Comparison of ENCODE assay signal across 8 cellular contexts in the genomic region with DNA sequence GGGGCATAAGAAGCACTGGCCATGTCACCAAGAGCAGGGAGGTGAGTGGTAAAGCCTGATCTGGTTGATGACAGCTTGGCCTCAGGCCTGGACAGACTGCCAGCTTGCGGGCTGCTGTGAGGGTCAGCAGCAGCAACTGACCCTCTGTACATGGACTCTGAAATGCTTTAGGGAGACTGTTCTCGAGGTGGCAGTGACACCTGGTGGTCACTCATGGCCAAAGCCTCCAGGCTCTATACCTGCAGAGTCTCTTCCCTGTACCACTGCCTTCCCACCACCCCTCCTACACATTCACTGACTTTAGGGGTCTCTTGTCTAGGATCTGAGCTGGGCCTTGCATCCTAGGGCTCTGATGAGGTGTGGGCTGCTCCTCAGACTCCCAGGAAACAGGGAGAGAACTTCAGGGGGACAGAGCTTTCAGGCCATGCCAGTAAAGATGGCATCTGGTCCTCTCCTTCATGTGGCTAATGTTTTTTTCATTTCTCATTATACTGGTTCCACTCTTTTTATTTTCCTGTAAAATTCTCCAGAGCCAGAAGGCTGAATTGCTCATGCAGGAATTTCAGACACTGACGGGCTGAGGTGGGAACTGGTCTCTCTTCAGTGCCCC. TPM values are rescaled to one million over a fixed set of nuclear protein-coding genes. Genes with fewer than 3 reads are reported as not detected.
A peak's percentile ranks its signal among the peaks of the same experiment; 100 is the strongest.
DNase-seq lines count a peak whose midpoint lies in the region; ATAC-seq, FAIRE-seq and TF ChIP-seq lines count a peak whose summit lies in the region.

No MANE protein-coding gene starts in this region.

- no peaks in the 10 kb centered on the region for H3K36me3 Mint-ChIP-seq in effector memory CD8-positive, alpha-beta T cell (ENCODE audit: insufficient read depth)

- in situ Hi-C loops in T47D (cut with HindIII; ENCODE audit: low pct_unique_long_range_greater_than_20kb, low sequenced_read_pairs), result no loop called here

- H3K9me3 Mint-ChIP-seq in effector memory CD8-positive, alpha-beta T cell, result peaks cover 4 to 6% of the 10 kb centered on the region in 2 donors

- POLR2A ChIA-PET in HEK293 (lab: Yijun Ruan, JAX), result no interaction called here

- no peak overlapping the region for H3K4me3 Mint-ChIP-seq in effector memory CD8-positive, alpha-beta T cell

- no peak overlapping the region for H3K27ac Mint-ChIP-seq in effector memory CD8-positive, alpha-beta T cell

- peak; percentile 43 for ATAC-seq in stimulated activated naive CD8-positive, alpha-beta T cell treated with anti-CD3 and anti-CD28 coated beads, Interleukin-15, Interleukin-2, amounts not matched to agents 100 U/mL and 50 U/mL, for 24 hours
- no peak for ATAC-seq in effector memory CD8-positive, alpha-beta T cell (replicated peaks)

- H3K27ac ChIP-seq in HEK293 (ENCODE audit: extremely low read depth, low read depth, low read length), result no peak overlapping the region
- no peak overlapping the region for H3K27ac ChIP-seq in kidney (ENCODE audit: low read depth in 2 of 2, low read length in 2 of 2)

- no peaks in the 10 kb centered on the region for H3K9me3 ChIP-seq in HEK293 (ENCODE audit: control insufficient read depth, insufficient read depth, low read depth, low read length)
- H3K9me3 ChIP-seq in kidney (ENCODE audit: control insufficient read depth in 1 of 2, low read length in 2 of 2), result peaks cover 0 to 7% of the 10 kb centered on the region in 2 donors

- CTCF ChIA-PET in HEK293 (lab: Yijun Ruan, JAX), result interaction anchor here (0.6 to 6.9 kb wide), 31 partner anchors 9 to 1254 kb away, joined by 3 to 72 read pairs (median 3); a partner anchor contains a TSS

- no peak overlapping the region for H3K9ac ChIP-seq in kidney (ENCODE audit: low read length in 2 of 2)

- no peak for FAIRE-seq in kidney (lab: Jason Lieb, UNC)

- H3K27me3 Mint-ChIP-seq in effector memory CD8-positive, alpha-beta T cell, result no peaks in the 10 kb centered on the region

- no peaks in the 10 kb centered on the region for H3K4me1 Mint-ChIP-seq in effector memory CD8-positive, alpha-beta T cell (ENCODE audit: low read depth in 2 of 2)

- H3K36me3 ChIP-seq in HEK293 (ENCODE audit: control insufficient read depth in 2 of 2, insufficient read depth in 1 of 2, low read length in 2 of 2) (peaks cover 0 to 9% of the 10 kb centered on the region in 2 experiments; a peak in 1 of 3 replicates), kidney (ENCODE audit: control insufficient read depth in 1 of 2, insufficient read depth in 2 of 2, low read length in 2 of 2) (no peaks in the 10 kb centered on the region)

- TF ChIP-seq CTCF in HEK293 (tag by site-specific recombination; IDR thresholded peaks at IDR 0.05), result peak; percentile 74
- peak; percentile 81 for TF ChIP-seq CTCF in kidney (IDR thresholded peaks at IDR 0.05; ENCODE audit: borderline replicate concordance, extremely low read depth, insufficient read depth)

- intact Hi-C loops in kidney (cut with DNase I), result no loop called here

- no peak overlapping the region for H3K4me3 ChIP-seq in HEK293 (ENCODE audit: low read depth, low read length)
- H3K4me3 ChIP-seq in kidney (ENCODE audit: low read length in 2 of 2), result no peak overlapping the region

- H3K4me1 ChIP-seq in HEK293 (ENCODE audit: control insufficient read depth, insufficient read depth, low read length), result no peaks in the 10 kb centered on the region; the same call in 1 of the 2 replicates
- peaks cover 0 to 6% of the 10 kb centered on the region in 2 donors for H3K4me1 ChIP-seq in kidney (ENCODE audit: control insufficient read depth in 1 of 2, insufficient read depth in 1 of 2, low read depth in 1 of 2, low read length in 2 of 2)

- DNase-seq in NCI-H82 (lab: John Stamatoyannopoulos, UW) (peak; percentile 53), NCI-H82 treated with DMSO at 0.1 percent for 48 hours (lab: John Stamatoyannopoulos, UW; ENCODE audit: unreplicated experiment) (no peak), NCI-H226 (peak; percentile 19), T47D (ENCODE audit: low read depth in 1 of 2, low spot score in 1 of 2) (peak; percentile 60 to 67), kidney (no peak)
- peak; percentile 62 for DNase-seq in stimulated activated naive CD8-positive, alpha-beta T cell treated with anti-CD3 and anti-CD28 coated beads, Interleukin-15, Interleukin-2, amounts not matched to agents 100 U/mL and 50 U/mL, for 24 hours
- no peak for DNase-seq in effector memory CD8-positive, alpha-beta T cell

TF ChIP-seq in HEK293, 187 proteins besides CTCF, POLR2A, EP300 and RAD21:
- TF ChIP-seq ZNF24 (tag by site-specific recombination; IDR thresholded peaks at IDR 0.05), result no peak
- TF ChIP-seq ZNF654 (tag by site-specific recombination; IDR thresholded peaks at IDR 0.05; ENCODE audit: low read depth), result peak; percentile 52
- TF ChIP-seq ZNF544 (tag by site-specific recombination; IDR thresholded peaks at IDR 0.05), result no peak
- no peak for TF ChIP-seq ZNF837 (tag by site-specific recombination; IDR thresholded peaks at IDR 0.05)
- TF ChIP-seq ZNF777 (tag by site-specific recombination; IDR thresholded peaks at IDR 0.05; ENCODE audit: borderline replicate concordance), result no peak
- TF ChIP-seq, protein P1, sequence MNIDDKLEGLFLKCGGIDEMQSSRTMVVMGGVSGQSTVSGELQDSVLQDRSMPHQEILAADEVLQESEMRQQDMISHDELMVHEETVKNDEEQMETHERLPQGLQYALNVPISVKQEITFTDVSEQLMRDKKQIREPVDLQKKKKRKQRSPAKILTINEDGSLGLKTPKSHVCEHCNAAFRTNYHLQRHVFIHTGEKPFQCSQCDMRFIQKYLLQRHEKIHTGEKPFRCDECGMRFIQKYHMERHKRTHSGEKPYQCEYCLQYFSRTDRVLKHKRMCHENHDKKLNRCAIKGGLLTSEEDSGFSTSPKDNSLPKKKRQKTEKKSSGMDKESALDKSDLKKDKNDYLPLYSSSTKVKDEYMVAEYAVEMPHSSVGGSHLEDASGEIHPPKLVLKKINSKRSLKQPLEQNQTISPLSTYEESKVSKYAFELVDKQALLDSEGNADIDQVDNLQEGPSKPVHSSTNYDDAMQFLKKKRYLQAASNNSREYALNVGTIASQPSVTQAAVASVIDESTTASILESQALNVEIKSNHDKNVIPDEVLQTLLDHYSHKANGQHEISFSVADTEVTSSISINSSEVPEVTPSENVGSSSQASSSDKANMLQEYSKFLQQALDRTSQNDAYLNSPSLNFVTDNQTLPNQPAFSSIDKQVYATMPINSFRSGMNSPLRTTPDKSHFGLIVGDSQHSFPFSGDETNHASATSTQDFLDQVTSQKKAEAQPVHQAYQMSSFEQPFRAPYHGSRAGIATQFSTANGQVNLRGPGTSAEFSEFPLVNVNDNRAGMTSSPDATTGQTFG (tag by site-specific recombination; IDR thresholded peaks at IDR 0.05; ENCODE audit: borderline replicate concordance), result no peak
- TF ChIP-seq, protein P2, sequence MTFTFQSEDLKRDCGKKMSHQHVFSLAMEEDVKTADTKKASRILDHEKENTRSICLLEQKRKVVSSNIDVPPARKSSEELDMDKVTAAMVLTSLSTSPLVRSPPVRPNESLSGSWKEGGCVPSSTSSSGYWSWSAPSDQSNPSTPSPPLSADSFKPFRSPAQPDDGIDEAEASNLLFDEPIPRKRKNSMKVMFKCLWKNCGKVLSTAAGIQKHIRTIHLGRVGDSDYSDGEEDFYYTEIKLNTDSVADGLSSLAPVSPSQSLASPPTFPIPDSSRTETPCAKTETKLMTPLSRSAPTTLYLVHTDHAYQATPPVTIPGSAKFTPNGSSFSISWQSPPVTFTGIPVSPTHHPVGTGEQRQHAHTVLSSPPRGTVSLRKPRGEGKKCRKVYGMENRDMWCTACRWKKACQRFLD (tag by site-specific recombination; IDR thresholded peaks at IDR 0.05), result no peak
- no peak for TF ChIP-seq ZNF585B (tag by site-specific recombination; IDR thresholded peaks at IDR 0.05)
- TF ChIP-seq RBAK (tag by site-specific recombination; IDR thresholded peaks at IDR 0.05), result no peak

RNA-seq across cellular contexts. Expression of a gene that starts 17.2 kb away (rescaled TPM):
- 7.6 TPM for total RNA-seq in kidney
- polyA plus RNA-seq in kidney (ENCODE audit: insufficient read depth, low read depth, low replicate concordance), result 2.4 TPM

Comparison
In these comparisons a context has a peak if more than half of its experiments do, and no peak if none do; other contexts are left out.
1. DNase-seq: peak in NCI-H82 (single experiment), NCI-H226 (single experiment), T47D (2 of 2) and stimulated activated naive CD8-positive, alpha-beta T cell treated with anti-CD3 and anti-CD28 coated beads, Interleukin-15, Interleukin-2, amounts not matched to agents 100 U/mL and 50 U/mL, for 24 hours (single experiment); none in NCI-H82 treated with DMSO at 0.1 percent for 48 hours (single experiment), kidney (single experiment) and effector memory CD8-positive, alpha-beta T cell (0 of 3).